Comparison of ENCODE assay signal across 1 cellular context in genomic region chr5:172389578-172390112, GRCh38.
TF ChIP-seq lines count a peak whose summit lies in the region.

No MANE protein-coding gene starts in this region.

TF ChIP-seq in HepG2, 621 proteins besides CTCF, POLR2A, EP300 and RAD21:
- TF ChIP-seq CERS6 (CRISPR knock-in tag; IDR thresholded peaks at IDR 0.05) (no peak), STAG1 (CRISPR knock-in tag; IDR thresholded peaks at IDR 0.05) (peak; percentile 11; the same call in 1 of the 2 replicates), KLF16 (CRISPR knock-in tag; IDR thresholded peaks at IDR 0.05) (no peak), MYNN (CRISPR knock-in tag; IDR thresholded peaks at IDR 0.05; ENCODE audit: low read depth) (no peak), TRIM24 (CRISPR knock-in tag; IDR thresholded peaks at IDR 0.05) (no peak), ZSCAN12 (CRISPR knock-in tag; IDR thresholded peaks at IDR 0.05) (no peak), ZNF121 (CRISPR knock-in tag; IDR thresholded peaks at IDR 0.05) (peak; percentile 98)
- TF ChIP-seq, protein P1, sequence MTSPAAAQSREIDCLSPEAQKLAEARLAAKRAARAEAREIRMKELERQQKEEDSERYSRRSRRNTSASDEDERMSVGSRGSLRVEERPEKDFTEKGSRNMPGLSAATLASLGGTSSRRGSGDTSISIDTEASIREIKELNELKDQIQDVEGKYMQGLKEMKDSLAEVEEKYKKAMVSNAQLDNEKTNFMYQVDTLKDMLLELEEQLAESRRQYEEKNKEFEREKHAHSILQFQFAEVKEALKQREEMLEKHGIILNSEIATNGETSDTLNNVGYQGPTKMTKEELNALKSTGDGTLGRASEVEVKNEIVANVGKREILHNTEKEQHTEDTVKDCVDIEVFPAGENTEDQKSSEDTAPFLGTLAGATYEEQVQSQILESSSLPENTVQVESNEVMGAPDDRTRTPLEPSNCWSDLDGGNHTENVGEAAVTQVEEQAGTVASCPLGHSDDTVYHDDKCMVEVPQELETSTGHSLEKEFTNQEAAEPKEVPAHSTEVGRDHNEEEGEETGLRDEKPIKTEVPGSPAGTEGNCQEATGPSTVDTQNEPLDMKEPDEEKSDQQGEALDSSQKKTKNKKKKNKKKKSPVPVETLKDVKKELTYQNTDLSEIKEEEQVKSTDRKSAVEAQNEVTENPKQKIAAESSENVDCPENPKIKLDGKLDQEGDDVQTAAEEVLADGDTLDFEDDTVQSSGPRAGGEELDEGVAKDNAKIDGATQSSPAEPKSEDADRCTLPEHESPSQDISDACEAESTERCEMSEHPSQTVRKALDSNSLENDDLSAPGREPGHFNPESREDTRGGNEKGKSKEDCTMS (CRISPR knock-in tag; conservative IDR thresholded peaks at IDR 0.05): no peak
- TF ChIP-seq, protein P2, sequence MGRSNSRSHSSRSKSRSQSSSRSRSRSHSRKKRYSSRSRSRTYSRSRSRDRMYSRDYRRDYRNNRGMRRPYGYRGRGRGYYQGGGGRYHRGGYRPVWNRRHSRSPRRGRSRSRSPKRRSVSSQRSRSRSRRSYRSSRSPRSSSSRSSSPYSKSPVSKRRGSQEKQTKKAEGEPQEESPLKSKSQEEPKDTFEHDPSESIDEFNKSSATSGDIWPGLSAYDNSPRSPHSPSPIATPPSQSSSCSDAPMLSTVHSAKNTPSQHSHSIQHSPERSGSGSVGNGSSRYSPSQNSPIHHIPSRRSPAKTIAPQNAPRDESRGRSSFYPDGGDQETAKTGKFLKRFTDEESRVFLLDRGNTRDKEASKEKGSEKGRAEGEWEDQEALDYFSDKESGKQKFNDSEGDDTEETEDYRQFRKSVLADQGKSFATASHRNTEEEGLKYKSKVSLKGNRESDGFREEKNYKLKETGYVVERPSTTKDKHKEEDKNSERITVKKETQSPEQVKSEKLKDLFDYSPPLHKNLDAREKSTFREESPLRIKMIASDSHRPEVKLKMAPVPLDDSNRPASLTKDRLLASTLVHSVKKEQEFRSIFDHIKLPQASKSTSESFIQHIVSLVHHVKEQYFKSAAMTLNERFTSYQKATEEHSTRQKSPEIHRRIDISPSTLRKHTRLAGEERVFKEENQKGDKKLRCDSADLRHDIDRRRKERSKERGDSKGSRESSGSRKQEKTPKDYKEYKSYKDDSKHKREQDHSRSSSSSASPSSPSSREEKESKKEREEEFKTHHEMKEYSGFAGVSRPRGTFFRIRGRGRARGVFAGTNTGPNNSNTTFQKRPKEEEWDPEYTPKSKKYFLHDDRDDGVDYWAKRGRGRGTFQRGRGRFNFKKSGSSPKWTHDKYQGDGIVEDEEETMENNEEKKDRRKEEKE (IDR thresholded peaks at IDR 0.05): no peak
TF ChIP-seq in HepG2: peak in this region for 2.
